ENCODE assay signal across 18 cellular contexts in the genomic region with DNA sequence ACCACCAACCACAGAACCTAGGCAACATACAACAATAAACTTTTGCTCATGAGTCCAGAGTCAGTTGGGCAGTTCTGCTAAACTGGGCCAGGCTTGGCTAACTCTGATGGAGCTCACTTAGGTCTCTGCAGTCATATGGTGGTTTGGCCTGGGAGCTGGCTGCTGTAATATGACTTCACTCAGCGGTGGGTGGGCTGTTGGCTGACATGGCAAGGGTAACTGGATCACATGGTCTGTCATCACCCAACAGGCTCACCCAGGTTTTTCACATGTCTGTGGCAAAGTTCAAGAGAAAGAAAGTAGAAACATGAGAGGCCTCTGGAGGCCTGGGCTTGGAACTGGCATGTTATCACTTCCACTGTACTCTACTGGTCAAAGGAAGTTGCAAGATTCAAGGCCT. TPM values are rescaled to one million over a fixed set of nuclear protein-coding genes. Genes with fewer than 3 reads are reported as not detected.
DNase-seq lines count a peak whose midpoint lies in the region; ATAC-seq and TF ChIP-seq lines count a peak whose summit lies in the region.
"Had no signal": no experiment of that assay in that cellular context is flagged by ENCODE, and none has a peak within 500 bp of the region (broad histone marks: within the 10 kb centered on the region; RNA-seq: fewer than 3 reads in every experiment).

No MANE protein-coding gene starts in this region.

- no peak overlapping the region for H3K27ac Mint-ChIP-seq in stimulated activated memory B cell treated with anti-CD40 and anti-IgM and Interleukin-4, amounts not matched to agents 10 μg/mL and 1 μg/mL and 100 μg/mL, for 72 hours

- H3K4me1 Mint-ChIP-seq in stimulated activated memory B cell treated with anti-CD40 and anti-IgM and Interleukin-4, amounts not matched to agents 10 μg/mL and 1 μg/mL and 100 μg/mL, for 72 hours = peaks cover 5% of the 10 kb centered on the region

- no peaks in the 10 kb centered on the region for H3K9me3 Mint-ChIP-seq in stimulated activated memory B cell treated with anti-CD40 and anti-IgM and Interleukin-4, amounts not matched to agents 10 μg/mL and 1 μg/mL and 100 μg/mL, for 72 hours

- H3K4me3 Mint-ChIP-seq in stimulated activated memory B cell treated with anti-CD40 and anti-IgM and Interleukin-4, amounts not matched to agents 10 μg/mL and 1 μg/mL and 100 μg/mL, for 72 hours = no peak overlapping the region

- H3K9me3 ChIP-seq in right atrium auricular region = no peaks in the 10 kb centered on the region

- H3K36me3 ChIP-seq in right atrium auricular region = no peaks in the 10 kb centered on the region

- no peak overlapping the region for H3K27ac ChIP-seq in right atrium auricular region

- DNase-seq in HCEC 1CT (peak; percentile 23), astrocyte of the spinal cord (ENCODE audit: low read depth, low spot score) (peak; percentile 33), right atrium auricular region (ENCODE audit: low spot score) (peak; percentile 88), T1000 (lab: John Stamatoyannopoulos, UW) (no peak), 8988T (no peak), HuH-7.5 (ENCODE audit: low spot score) (no peak), amygdala (lab: John Stamatoyannopoulos, UW) (no peak)
- DNase-seq: activated naive CD4-positive, alpha-beta T cell treated with anti-CD3 and anti-CD28 coated beads, Interleukin-2, amount 50 U/mL, for 16 hours; C1 segment of cervical spinal cord; H7; NCI-H1092 treated with DMSO at 0.1 percent for 48 hours; NCI-H524 treated with DMSO at 0.1 percent for 48 hours; nucleus accumbens; RPMI8226; stimulated activated CD4-positive, alpha-beta T cell treated with anti-CD3 and anti-CD28 coated beads, Interleukin-1b, Interleukin-23, amount 100 ng/mL, for 48 hours had no signal

- H3K4me3 ChIP-seq in astrocyte of the spinal cord (ENCODE audit: low read depth, low read length) (no peak overlapping the region), right atrium auricular region (no peak overlapping the region)

- in situ Hi-C loops in astrocyte of the spinal cord (cut with HindIII; ENCODE audit: low sequenced_read_pairs) = no loop called here

- no peaks in the 10 kb centered on the region for H3K36me3 Mint-ChIP-seq in stimulated activated memory B cell treated with anti-CD40 and anti-IgM and Interleukin-4, amounts not matched to agents 10 μg/mL and 1 μg/mL and 100 μg/mL, for 72 hours

- TF ChIP-seq CTCF in astrocyte of the spinal cord (IDR thresholded peaks at IDR 0.05; ENCODE audit: low read depth, low read length) = no peak
- TF ChIP-seq CTCF in right atrium auricular region (IDR thresholded peaks at IDR 0.05) = no peak

- H3K27me3 Mint-ChIP-seq in stimulated activated memory B cell treated with anti-CD40 and anti-IgM and Interleukin-4, amounts not matched to agents 10 μg/mL and 1 μg/mL and 100 μg/mL, for 72 hours = no peaks in the 10 kb centered on the region

- peak; percentile 18 for ATAC-seq in stimulated activated memory B cell treated with anti-CD40 and anti-IgM and Interleukin-4, amounts not matched to agents 10 μg/mL and 1 μg/mL and 100 μg/mL, for 72 hours

- no peaks in the 10 kb centered on the region for H3K27me3 ChIP-seq in right atrium auricular region

- peaks cover 0 to 4% of the 10 kb centered on the region in 2 donors for H3K4me1 ChIP-seq in right atrium auricular region

RNA-seq across cellular contexts. Expression of a gene that starts 43.2 kb away (rescaled TPM):
- 10 to 100 TPM in 1 of 2 donors, 1 to 10 TPM in 1; 8.4 to 34.3 TPM for total RNA-seq in right atrium auricular region
- total RNA-seq: activated CD8-positive, alpha-beta memory T cell treated with anti-CD3 and anti-CD28 coated beads for 36 hours; lung microvascular endothelial cell had no signal

Comparison
In these comparisons a context has a peak if more than half of its experiments do, and no peak if none do; other contexts are left out.
1. DNase-seq: peak in HCEC 1CT (single experiment), astrocyte of the spinal cord (single experiment) and right atrium auricular region (single experiment); none in T1000 (single experiment), 8988T (single experiment), HuH-7.5 (single experiment) and amygdala (0 of 56).